10 cellular contexts compared by ENCODE assay signal in genomic region chr13:46369506-46370268, GRCh38. TPM values are rescaled to one million over a fixed set of nuclear protein-coding genes. Genes with fewer than 3 reads are reported as not detected.
DNase-seq lines count a peak whose midpoint lies in the region; ATAC-seq and TF ChIP-seq lines count a peak whose summit lies in the region.
"Had no signal": no experiment of that assay in that cellular context is flagged by ENCODE, and none has a peak within 500 bp of the region (broad histone marks: within the 10 kb centered on the region; RNA-seq: fewer than 3 reads in every experiment).

No MANE protein-coding gene starts in this region.

- ATAC-seq in GM21367 (IDR thresholded peaks at IDR 0.05; ENCODE audit: unreplicated experiment), result peak; percentile 63
- no peak for ATAC-seq in esophagus mucosa

- H3K4me3 ChIP-seq in kidney epithelial cell (ENCODE audit: low read depth, low read length), result no peak overlapping the region

- no peaks in the 10 kb centered on the region for H3K27me3 ChIP-seq in kidney epithelial cell (ENCODE audit: control insufficient read depth, insufficient read depth, low read length)

- TF ChIP-seq CTCF in kidney epithelial cell (IDR thresholded peaks at IDR 0.05; ENCODE audit: insufficient read depth, low read length, poor library complexity, severe bottlenecking), result no peak

- H3K36me3 ChIP-seq in kidney epithelial cell (ENCODE audit: control insufficient read depth, insufficient read depth, low read length), result no peaks in the 10 kb centered on the region

- peak; percentile 52 for DNase-seq in AG08396 (ENCODE audit: low spot score)
- peak; percentile 50 for DNase-seq in M059J (ENCODE audit: low read depth)
- DNase-seq in kidney epithelial cell (ENCODE audit: low read depth), result peak; percentile 58
- no peak for DNase-seq in inferior parietal cortex (ENCODE audit: extremely low spot score)
- no peak for DNase-seq in activated naive CD4-positive, alpha-beta T cell treated with Interleukin-2 at 50 U/mL for 16 hours
- no peak for DNase-seq in LoVo (ENCODE audit: low spot score)
- DNase-seq: NCI-H1436 treated with DMSO at 0.1 percent for 48 hours had no signal

RNA-seq across cellular contexts. Expression of gene RUBCNL, which starts 17.4 kb away (rescaled TPM):
- 0.22 and 0.54 TPM in 2 replicates for total RNA-seq in M059J (2014; rRNA removed; shearing (Covaris generic))
- total RNA-seq in kidney epithelial cell, result 1.8 and 5.5 TPM in 2 replicates
- total RNA-seq in esophagus mucosa, result 0.44 TPM
- total RNA-seq: Daoy had no signal

Comparison
In these comparisons a context has a peak if more than half of its experiments do, and no peak if none do; other contexts are left out.
1. DNase-seq: peak in AG08396 (single experiment), M059J (single experiment) and kidney epithelial cell (single experiment); none in inferior parietal cortex (single experiment), activated naive CD4-positive, alpha-beta T cell treated with Interleukin-2 at 50 U/mL for 16 hours (single experiment) and LoVo (single experiment).